ENCODE assay signal across 18 cellular contexts in genomic region chr2:110832740-110833139, GRCh38.
DNase-seq lines count a peak whose midpoint lies in the region; ATAC-seq and TF ChIP-seq lines count a peak whose summit lies in the region.
"Had no signal": no experiment of that assay in that cellular context is flagged by ENCODE, and none has a peak within 500 bp of the region (broad histone marks: within the 10 kb centered on the region; RNA-seq: fewer than 3 reads in every experiment).

No MANE protein-coding gene starts in this region.

- H3K27ac ChIP-seq in GM23338 (ENCODE audit: low read depth) (no peak overlapping the region), OCI-LY1 (ENCODE audit: low read depth, low read length, poor library complexity, severe bottlenecking) (no peak overlapping the region), foreskin keratinocyte (no peak overlapping the region), smooth muscle cell (ENCODE audit: low read depth) (no peak overlapping the region), tibial artery (no peak overlapping the region)
- H3K27ac ChIP-seq: BLaER1 had no signal

- H2AFZ ChIP-seq in GM23338 (no peak overlapping the region), OCI-LY1 (ENCODE audit: low read length) (no peak overlapping the region), smooth muscle cell (ENCODE audit: low read depth) (no peak overlapping the region)

- H3F3A ChIP-seq in GM23338 (replicated peaks; ENCODE audit: low read depth), result peaks cover 10% of the 10 kb centered on the region; the same call in 1 of the 2 replicates
- H3F3A ChIP-seq in OCI-LY1 (ENCODE audit: insufficient read depth, low read length), result no peaks in the 10 kb centered on the region
- no peaks in the 10 kb centered on the region for H3F3A ChIP-seq in smooth muscle cell (ENCODE audit: low read depth)

- 94% methylated on average over 1 of the region's 1 CpG for WGBS in smooth muscle cell (ENCODE audit: low lambda C conversion rate)

- H3K36me3 ChIP-seq in GM23338 (ENCODE audit: insufficient read depth) (no peaks in the 10 kb centered on the region), OCI-LY1 (ENCODE audit: insufficient read depth, low read length) (no peaks in the 10 kb centered on the region), smooth muscle cell (ENCODE audit: low read depth) (no peaks in the 10 kb centered on the region), tibial artery (no peaks in the 10 kb centered on the region)
- H3K36me3 ChIP-seq: BLaER1 had no signal

- no peaks in the 10 kb centered on the region for H3K27me3 Mint-ChIP-seq in GM23338 (ENCODE audit: insufficient read depth, low read depth, poor library complexity)

- peaks cover 49% of the 10 kb centered on the region for H3K4me1 ChIP-seq in GM23338 (ENCODE audit: insufficient read depth)
- H3K4me1 ChIP-seq in OCI-LY1 (ENCODE audit: insufficient read depth, low read length, severe bottlenecking), result no peaks in the 10 kb centered on the region
- no peaks in the 10 kb centered on the region for H3K4me1 ChIP-seq in foreskin keratinocyte
- H3K4me1 ChIP-seq in smooth muscle cell (ENCODE audit: low read depth), result peaks cover 13% of the 10 kb centered on the region
- no peaks in the 10 kb centered on the region for H3K4me1 ChIP-seq in tibial artery
- H3K4me1 ChIP-seq: BLaER1 had no signal

- TF ChIP-seq CTCF in GM23338 (conservative IDR thresholded peaks at IDR 0.05; ENCODE audit: low read depth in 2 of 2), result peak; percentile 35 to 41; a peak in 2 of 4 replicates
- peak; percentile 37 for TF ChIP-seq CTCF in OCI-LY1 (IDR thresholded peaks at IDR 0.05; ENCODE audit: low read length)
- TF ChIP-seq CTCF in foreskin keratinocyte (conservative IDR thresholded peaks at IDR 0.05), result peak; percentile 27
- TF ChIP-seq CTCF in smooth muscle cell (IDR thresholded peaks at IDR 0.05; ENCODE audit: borderline replicate concordance, insufficient read depth, poor library complexity, severe bottlenecking), result no peak
- no peak for TF ChIP-seq CTCF in tibial artery (IDR thresholded peaks at IDR 0.05)

- no peak for ATAC-seq in GM23338
- no peak for ATAC-seq in foreskin keratinocyte
- ATAC-seq: SK-N-SH treated with all-trans-retinoic acid at 6 μM for 48 hours had no signal

- H3K4me3 Mint-ChIP-seq in GM23338, result no peak overlapping the region
- H3K4me3 Mint-ChIP-seq: CD8-positive, alpha-beta memory T cell had no signal

- no peak overlapping the region for H3K4me3 ChIP-seq in GM23338
- H3K4me3 ChIP-seq in OCI-LY1 (ENCODE audit: low read depth, low read length, poor library complexity, severe bottlenecking), result no peak overlapping the region
- no peak overlapping the region for H3K4me3 ChIP-seq in smooth muscle cell
- H3K4me3 ChIP-seq in tibial artery, result no peak overlapping the region
- H3K4me3 ChIP-seq: BLaER1 had no signal

- intact Hi-C loops in tibial artery (cut with DNase I; ENCODE audit: low total_unique reads), result no loop called here

- H3K4me1 Mint-ChIP-seq in GM23338, result peaks cover 47% of the 10 kb centered on the region

- H3K9me3 ChIP-seq in OCI-LY1 (ENCODE audit: low read length) (no peaks in the 10 kb centered on the region), smooth muscle cell (replicated peaks; ENCODE audit: low read depth) (no peaks in the 10 kb centered on the region), tibial artery (no peaks in the 10 kb centered on the region)
- H3K9me3 ChIP-seq: BLaER1 had no signal

- no peak overlapping the region for H3K9ac ChIP-seq in OCI-LY1 (ENCODE audit: low read length)
- H3K9ac ChIP-seq in smooth muscle cell (ENCODE audit: low read depth), result no peak overlapping the region
- H3K9ac ChIP-seq: BLaER1 had no signal

- DNase-seq in DMS 273 (lab: John Stamatoyannopoulos, UW; ENCODE audit: unreplicated experiment) (peak; percentile 17), DMS 273 treated with DMSO at 0.1 percent for 48 hours (lab: John Stamatoyannopoulos, UW) (no peak), GM23338 (ENCODE audit: low spot score) (no peak), foreskin keratinocyte (no peak), smooth muscle cell (lab: John Stamatoyannopoulos, UW; ENCODE audit: unreplicated experiment) (no peak), tibial artery (no peak), NCI-H2196 (lab: John Stamatoyannopoulos, UW; ENCODE audit: unreplicated experiment) (no peak)
- DNase-seq: 8988T; CD8-positive, alpha-beta memory T cell; KBM-7; NCI-H1092; NCI-H1694; NCI-H2171; NCI-H82; SHP77 had no signal

- H4K20me1 ChIP-seq in GM23338 (replicated peaks; ENCODE audit: insufficient read depth) (no peaks in the 10 kb centered on the region), OCI-LY1 (ENCODE audit: insufficient read depth, low read length) (no peaks in the 10 kb centered on the region), smooth muscle cell (ENCODE audit: low read depth) (no peaks in the 10 kb centered on the region)
- H4K20me1 ChIP-seq: BLaER1 had no signal

- H3K27me3 ChIP-seq in GM23338 (ENCODE audit: insufficient read depth) (no peaks in the 10 kb centered on the region), OCI-LY1 (ENCODE audit: insufficient read depth, low read length) (peaks cover 1% of the 10 kb centered on the region), foreskin keratinocyte (peaks cover 23% of the 10 kb centered on the region), smooth muscle cell (ENCODE audit: low read depth) (peaks cover 29% of the 10 kb centered on the region), tibial artery (peaks cover 0 to 3% of the 10 kb centered on the region in 2 donors)
- H3K27me3 ChIP-seq: BLaER1 had no signal

- H3K36me3 Mint-ChIP-seq in GM23338 (ENCODE audit: low read depth), result peaks cover 3% of the 10 kb centered on the region; the same call in 1 of the 3 replicates
- H3K36me3 Mint-ChIP-seq: CD8-positive, alpha-beta memory T cell had no signal

- no peaks in the 10 kb centered on the region for H3K9me3 Mint-ChIP-seq in GM23338
- H3K9me3 Mint-ChIP-seq: CD8-positive, alpha-beta memory T cell had no signal

- H3K9me2 ChIP-seq in GM23338 (ENCODE audit: insufficient read depth), result no peaks in the 10 kb centered on the region
- H3K9me2 ChIP-seq in OCI-LY1 (ENCODE audit: low read depth, low read length), result no peaks in the 10 kb centered on the region

- H3K79me2 ChIP-seq in GM23338 (replicated peaks; ENCODE audit: insufficient read depth) (no peaks in the 10 kb centered on the region), OCI-LY1 (ENCODE audit: insufficient read depth, low read length) (no peaks in the 10 kb centered on the region), smooth muscle cell (ENCODE audit: low read depth) (no peaks in the 10 kb centered on the region)

- no peak overlapping the region for H3K27ac Mint-ChIP-seq in GM23338

- H3K4me2 ChIP-seq in GM23338 (no peak overlapping the region), OCI-LY1 (ENCODE audit: low read length) (no peak overlapping the region), smooth muscle cell (no peak overlapping the region)
- H3K4me2 ChIP-seq: BLaER1 had no signal

TF ChIP-seq in GM23338, 12 proteins besides CTCF, POLR2A, EP300 and RAD21 (continues in another document):
- TF ChIP-seq REST (IDR thresholded peaks at IDR 0.05; ENCODE audit: unreplicated experiment) (no peak), CREB1 (CRISPR knock-in tag; IDR thresholded peaks at IDR 0.05; ENCODE audit: low read depth) (no peak), ZNF331 (CRISPR knock-in tag; IDR thresholded peaks at IDR 0.05; ENCODE audit: low read depth) (no peak), NANOG (IDR thresholded peaks at IDR 0.05; ENCODE audit: borderline replicate concordance) (no peak), EZH2phosphoT487 (IDR thresholded peaks at IDR 0.05; ENCODE audit: unreplicated experiment) (no peak), JUNB (IDR thresholded peaks at IDR 0.05; ENCODE audit: unreplicated experiment) (no peak), EZH2 (IDR thresholded peaks at IDR 0.05; ENCODE audit: low read depth, unreplicated experiment) (no peak), ZNF114 (CRISPR knock-in tag; IDR thresholded peaks at IDR 0.05) (no peak), STAT1 (IDR thresholded peaks at IDR 0.05; ENCODE audit: unreplicated experiment) (no peak), ETS1 (IDR thresholded peaks at IDR 0.05) (no peak), POLR2AphosphoS5 (IDR thresholded peaks at IDR 0.05; ENCODE audit: low read depth) (no peak)

Comparison
In these comparisons a context has a peak if more than half of its experiments do, and no peak if none do; other contexts are left out.
1. CTCF ChIP-seq: peak in GM23338 (2 of 2), OCI-LY1 (single experiment) and foreskin keratinocyte (single experiment); none in smooth muscle cell (single experiment) and tibial artery (0 of 2).